Comparison of ENCODE assay signal across 37 cellular contexts in the genomic region with DNA sequence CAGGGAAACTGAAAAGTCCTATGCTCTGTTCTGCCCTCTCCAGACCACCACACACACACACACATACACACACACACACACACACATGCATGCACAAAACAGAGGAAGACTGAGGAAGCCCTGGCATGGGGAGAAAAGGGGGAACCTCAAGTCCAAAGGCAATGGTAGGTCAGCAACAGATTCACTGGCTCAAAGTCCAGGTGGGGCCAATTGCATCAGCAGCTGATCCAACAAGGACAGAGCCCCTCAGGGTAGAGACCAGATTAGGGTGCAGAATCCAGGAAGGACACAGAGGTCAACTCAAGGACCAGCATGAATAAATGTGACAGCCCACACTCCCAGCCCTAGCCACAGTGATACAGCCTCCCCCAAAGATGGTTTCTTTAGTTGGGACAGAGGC.
"Had no signal": no experiment of that assay in that cellular context is flagged by ENCODE, and none has a peak within 500 bp of the region (broad histone marks: within the 10 kb centered on the region; RNA-seq: fewer than 3 reads in every experiment).

No MANE protein-coding gene starts in this region.

- H3K36me3 ChIP-seq: adrenal gland, cardiac muscle cell, colonic mucosa, esophagus squamous epithelium, gastroesophageal sphincter, WERI-Rb-1 had no signal

- H3K4me1 Mint-ChIP-seq: activated CD4-positive, alpha-beta T cell treated with anti-CD3 and anti-CD28 coated beads for 36 hours; activated CD4-positive, alpha-beta T cell treated with anti-CD3 and anti-CD28 coated beads, Interleukin-2, amount 10 ng/mL, durations not matched to agents 24 days and 14 days; activated CD8-positive, alpha-beta memory T cell treated with anti-CD3 and anti-CD28 coated beads, Interleukin-2, amount 10 ng/mL, durations not matched to agents 7 days and 5 days; activated naive CD4-positive, alpha-beta T cell treated with anti-CD3 and anti-CD28 coated beads, Interleukin-2, amount 50 U/mL, for 24 hours; activated naive CD8-positive, alpha-beta T cell treated with anti-CD3 and anti-CD28 coated beads for 36 hours; T-helper 17 cell had no signal

- H3K27me3 Mint-ChIP-seq: activated CD4-positive, alpha-beta memory T cell treated with anti-CD3 and anti-CD28 coated beads for 36 hours; activated CD4-positive, alpha-beta T cell treated with anti-CD3 and anti-CD28 coated beads for 36 hours; activated CD4-positive, alpha-beta T cell treated with anti-CD3 and anti-CD28 coated beads, Interleukin-2, amount 10 ng/mL, durations not matched to agents 24 days and 14 days; activated CD8-positive, alpha-beta memory T cell treated with anti-CD3 and anti-CD28 coated beads, Interleukin-2, amount 10 ng/mL, durations not matched to agents 7 days and 5 days; activated naive CD4-positive, alpha-beta T cell treated with anti-CD3 and anti-CD28 coated beads, Interleukin-2, amount 50 U/mL, for 24 hours; activated naive CD8-positive, alpha-beta T cell treated with anti-CD3 and anti-CD28 coated beads for 36 hours; activated naive CD8-positive, alpha-beta T cell treated with anti-CD3 and anti-CD28 coated beads, Interleukin-2, amount 50 U/mL, for 24 hours; T-helper 17 cell had no signal

- FAIRE-seq: endometrium, endothelial cell of umbilical vein had no signal

- H3K9me3 Mint-ChIP-seq: activated CD4-positive, alpha-beta memory T cell treated with anti-CD3 and anti-CD28 coated beads for 36 hours; activated CD4-positive, alpha-beta T cell treated with anti-CD3 and anti-CD28 coated beads, Interleukin-2, amount 10 ng/mL, durations not matched to agents 24 days and 14 days; activated naive CD4-positive, alpha-beta T cell treated with anti-CD3 and anti-CD28 coated beads for 36 hours; activated naive CD8-positive, alpha-beta T cell treated with anti-CD3 and anti-CD28 coated beads for 36 hours; activated T-helper 1 cell treated with anti-CD3 and anti-CD28 coated beads, Interleukin-12 subunit alpha, Interleukin-12 subunit beta, Interleukin-2, Interleukin-4 antibody, amounts not matched to agents 30 ng/mL and 10 ng/mL and 1 ng/mL, durations not matched to agents 14 hours and 24 hours and 36 hours; activated T-helper 2 cell treated with anti-CD3 and anti-CD28 coated beads, Interferon-gamma antibody, Interleukin-2, Interleukin-4, amounts not matched to agents 10 μg/mL and 5 μg/mL and 100 μg/mL, durations not matched to agents 14 hours and 24 hours and 36 hours had no signal

- H3K36me3 Mint-ChIP-seq: activated CD4-positive, alpha-beta memory T cell treated with anti-CD3 and anti-CD28 coated beads for 36 hours; activated CD8-positive, alpha-beta memory T cell treated with anti-CD3 and anti-CD28 coated beads, Interleukin-2, amount 10 ng/mL, durations not matched to agents 7 days and 5 days; activated naive CD4-positive, alpha-beta T cell treated with anti-CD3 and anti-CD28 coated beads, Interleukin-2, amount 50 U/mL, for 24 hours; activated naive CD8-positive, alpha-beta T cell treated with anti-CD3 and anti-CD28 coated beads for 36 hours had no signal

- H3K27me3 ChIP-seq: adrenal gland, body of pancreas, cardiac muscle cell, colonic mucosa, esophagus squamous epithelium, gastroesophageal sphincter had no signal

- H3K4me3 Mint-ChIP-seq: activated CD4-positive, alpha-beta memory T cell treated with anti-CD3 and anti-CD28 coated beads for 36 hours; activated CD4-positive, alpha-beta T cell treated with anti-CD3 and anti-CD28 coated beads for 36 hours; activated CD4-positive, alpha-beta T cell treated with anti-CD3 and anti-CD28 coated beads, Interleukin-2, amount 10 ng/mL, durations not matched to agents 24 days and 14 days; activated CD8-positive, alpha-beta memory T cell treated with anti-CD3 and anti-CD28 coated beads, Interleukin-2, amount 10 ng/mL, durations not matched to agents 7 days and 5 days; activated CD8-positive, alpha-beta T cell treated with anti-CD3 and anti-CD28 coated beads, Interleukin-2, amount 10 ng/mL, durations not matched to agents 7 days and 5 days; activated naive CD4-positive, alpha-beta T cell treated with anti-CD3 and anti-CD28 coated beads for 36 hours; activated naive CD4-positive, alpha-beta T cell treated with anti-CD3 and anti-CD28 coated beads, Interleukin-2, amount 50 U/mL, for 24 hours; activated naive CD8-positive, alpha-beta T cell treated with anti-CD3 and anti-CD28 coated beads for 36 hours; activated naive CD8-positive, alpha-beta T cell treated with anti-CD3 and anti-CD28 coated beads, Interleukin-2, amount 50 U/mL, for 24 hours; activated T-helper 1 cell treated with anti-CD3 and anti-CD28 coated beads, Interleukin-12 subunit alpha, Interleukin-12 subunit beta, Interleukin-2, Interleukin-4 antibody, amounts not matched to agents 30 ng/mL and 10 ng/mL and 1 ng/mL, durations not matched to agents 14 hours and 24 hours and 36 hours; T-helper 17 cell; T-helper 2 cell treated with Interferon-gamma antibody and Interleukin-4, amounts not matched to agents 5 μg/mL and 100 μg/mL, for 36 hours had no signal

- H3K27ac ChIP-seq: adrenal gland, body of pancreas, cardiac muscle cell, colonic mucosa, epithelial cell of prostate, esophagus squamous epithelium, gastroesophageal sphincter, WERI-Rb-1 had no signal

- DNase-seq: activated CD4-positive, alpha-beta memory T cell treated with anti-CD3 and anti-CD28 coated beads for 36 hours; activated CD4-positive, alpha-beta T cell treated with anti-CD3 and anti-CD28 coated beads for 36 hours; activated CD4-positive, alpha-beta T cell treated with anti-CD3 and anti-CD28 coated beads, Interleukin-2, amount 10 ng/mL, durations not matched to agents 24 days and 14 days; activated CD4-positive, CD25-positive, alpha-beta regulatory T cell; activated CD4-positive, CD25-positive, alpha-beta regulatory T cell treated with anti-CD3 and anti-CD28 coated beads, Interleukin-2, amount 50 U/mL, for 72 hours; activated CD8-positive, alpha-beta memory T cell treated with anti-CD3 and anti-CD28 coated beads, Interleukin-2, amount 10 ng/mL, durations not matched to agents 7 days and 5 days; activated CD8-positive, alpha-beta memory T cell treated with anti-CD3 and anti-CD28 coated beads, Interleukin-2, amount 50 U/mL, for 4 hours; activated CD8-positive, alpha-beta T cell treated with anti-CD3 and anti-CD28 coated beads, Interleukin-2, amount 10 ng/mL, durations not matched to agents 7 days and 5 days; activated effector memory CD4-positive, alpha-beta T cell treated with anti-CD3 and anti-CD28 coated beads, Interleukin-2, amount 50 U/mL, for 16 hours; activated naive CD4-positive, alpha-beta T cell treated with anti-CD3 and anti-CD28 coated beads for 36 hours; activated naive CD8-positive, alpha-beta T cell treated with anti-CD3 and anti-CD28 coated beads for 36 hours; activated naive CD8-positive, alpha-beta T cell treated with anti-CD3 and anti-CD28 coated beads, Interleukin-2, amount 50 U/mL, for 24 hours; activated T-cell treated with anti-CD3 and anti-CD28 coated beads, Interleukin-2, amount 50 U/mL, for 1 hour; activated T-cell treated with anti-CD3 and anti-CD28 coated beads, Interleukin-2, amount 50 U/mL, for 48 hours; adrenal gland; amygdala; aorta; body of pancreas; central memory CD4-positive, alpha-beta T cell; cerebellar nuclear complex; colonic mucosa; effector CD8-positive, alpha-beta T cell; esophagus squamous epithelium; foreskin melanocyte; T-helper 1 cell; T-helper 17 cell; T1000; WERI-Rb-1 had no signal

- ATAC-seq: activated CD4-positive, alpha-beta T cell treated with anti-CD3 and anti-CD28 coated beads for 36 hours; activated CD8-positive, alpha-beta memory T cell treated with anti-CD3 and anti-CD28 coated beads, Interleukin-2, amount 10 ng/mL, durations not matched to agents 7 days and 5 days; activated CD8-positive, alpha-beta T cell treated with anti-CD3 and anti-CD28 coated beads, Interleukin-2, amount 10 ng/mL, durations not matched to agents 7 days and 5 days; activated naive CD8-positive, alpha-beta T cell treated with anti-CD3 and anti-CD28 coated beads, Interleukin-2, amount 50 U/mL, for 24 hours; body of pancreas; gastroesophageal sphincter; T-helper 17 cell had no signal

- H3K4me3 ChIP-seq: adrenal gland, body of pancreas, cardiac muscle cell, colonic mucosa, esophagus squamous epithelium, gastroesophageal sphincter had no signal

- H3K4me1 ChIP-seq: adrenal gland, body of pancreas, colonic mucosa had no signal

- H3K27ac Mint-ChIP-seq: activated CD4-positive, alpha-beta memory T cell treated with anti-CD3 and anti-CD28 coated beads for 36 hours; activated CD4-positive, alpha-beta T cell treated with anti-CD3 and anti-CD28 coated beads for 36 hours; activated CD4-positive, alpha-beta T cell treated with anti-CD3 and anti-CD28 coated beads, Interleukin-2, amount 10 ng/mL, durations not matched to agents 24 days and 14 days; activated CD8-positive, alpha-beta memory T cell treated with anti-CD3 and anti-CD28 coated beads, Interleukin-2, amount 10 ng/mL, durations not matched to agents 7 days and 5 days; activated CD8-positive, alpha-beta T cell treated with anti-CD3 and anti-CD28 coated beads, Interleukin-2, amount 10 ng/mL, durations not matched to agents 7 days and 5 days; activated naive CD4-positive, alpha-beta T cell treated with anti-CD3 and anti-CD28 coated beads for 36 hours; activated naive CD4-positive, alpha-beta T cell treated with anti-CD3 and anti-CD28 coated beads, Interleukin-2, amount 50 U/mL, for 24 hours; activated naive CD8-positive, alpha-beta T cell treated with anti-CD3 and anti-CD28 coated beads for 36 hours; activated naive CD8-positive, alpha-beta T cell treated with anti-CD3 and anti-CD28 coated beads, Interleukin-2, amount 50 U/mL, for 24 hours; activated T-helper 1 cell treated with anti-CD3 and anti-CD28 coated beads, Interleukin-12 subunit alpha, Interleukin-12 subunit beta, Interleukin-2, Interleukin-4 antibody, amounts not matched to agents 30 ng/mL and 10 ng/mL and 1 ng/mL, durations not matched to agents 14 hours and 24 hours and 36 hours; activated T-helper 2 cell treated with anti-CD3 and anti-CD28 coated beads, Interferon-gamma antibody, Interleukin-2, Interleukin-4, amounts not matched to agents 10 μg/mL and 5 μg/mL and 100 μg/mL, durations not matched to agents 14 hours and 24 hours and 36 hours; T-helper 17 cell; T-helper 2 cell treated with Interferon-gamma antibody and Interleukin-4, amounts not matched to agents 5 μg/mL and 100 μg/mL, for 36 hours had no signal

- H3K9me3 ChIP-seq: adrenal gland, body of pancreas, colonic mucosa, esophagus squamous epithelium, gastroesophageal sphincter had no signal
